ENCODE assay signal across 16 cellular contexts in the genomic region with DNA sequence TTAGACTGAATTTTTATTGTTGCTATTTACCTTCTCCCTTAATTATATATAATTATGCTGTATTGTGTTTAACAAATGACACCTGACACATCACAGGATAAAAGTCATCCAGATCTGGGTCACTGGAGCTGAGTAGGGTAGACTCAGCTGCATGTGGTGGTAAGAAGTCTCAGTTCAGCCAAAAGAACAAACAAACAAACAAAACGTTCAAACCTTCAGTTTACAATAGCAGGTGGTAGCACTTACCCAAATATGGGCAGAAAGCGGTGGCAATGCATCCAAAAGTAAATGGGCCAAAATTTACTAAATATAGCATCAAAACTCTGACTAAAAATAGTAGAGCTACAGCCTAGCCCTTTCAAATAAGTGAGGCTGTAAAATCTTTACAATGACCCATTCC. TPM values are rescaled to one million over a fixed set of nuclear protein-coding genes. Genes with fewer than 3 reads are reported as not detected.
DNase-seq lines count a peak whose midpoint lies in the region; ATAC-seq and TF ChIP-seq lines count a peak whose summit lies in the region.
"Had no signal": no experiment of that assay in that cellular context is flagged by ENCODE, and none has a peak within 500 bp of the region (broad histone marks: within the 10 kb centered on the region; RNA-seq: fewer than 3 reads in every experiment).

No MANE protein-coding gene starts in this region.

- no peaks in the 10 kb centered on the region for H3K27me3 Mint-ChIP-seq in Calu3 (ENCODE audit: unreplicated experiment)

- no peaks in the 10 kb centered on the region for H3K79me2 ChIP-seq in PC-3 (ENCODE audit: low read length)

- no peak overlapping the region for H3K27ac Mint-ChIP-seq in Calu3 (ENCODE audit: unreplicated experiment)
- H3K27ac Mint-ChIP-seq: natural killer cell had no signal

- H3K4me3 Mint-ChIP-seq in Calu3 (ENCODE audit: low read depth, unreplicated experiment) = no peak overlapping the region
- H3K4me3 Mint-ChIP-seq: natural killer cell had no signal

- H3K9me2 ChIP-seq in PC-3 (replicated peaks; ENCODE audit: low read length) = no peaks in the 10 kb centered on the region

- H3K27me3 ChIP-seq in PC-3 (ENCODE audit: low read length) (peaks cover 9% of the 10 kb centered on the region; the same call in 1 of the 2 replicates), body of pancreas (no peaks in the 10 kb centered on the region)
- H3K27me3 ChIP-seq: gastrocnemius medialis, right lobe of liver had no signal

- peaks cover 11% of the 10 kb centered on the region for H3K4me1 Mint-ChIP-seq in Calu3 (ENCODE audit: low read depth, unreplicated experiment)
- H3K4me1 Mint-ChIP-seq: natural killer cell had no signal

- DNase-seq in PC-3 (peak; percentile 14), T-helper 2 cell (no peak), Calu3 (no peak), body of pancreas (no peak)
- no peak for DNase-seq in stimulated activated naive CD8-positive, alpha-beta T cell treated with anti-CD3 and anti-CD28 coated beads, Interleukin-15, Interleukin-2, amounts not matched to agents 100 U/mL and 50 U/mL, for 24 hours
- DNase-seq: activated T-cell treated with anti-CD3 and anti-CD28 coated beads for 4 hours, aorta, gastrocnemius medialis, kidney, natural killer cell, right lobe of liver had no signal

- 40 to 43% methylated on average over 2 of the region's 2 CpGs for WGBS in body of pancreas, 2 donors

- no peaks in the 10 kb centered on the region for H3K36me3 Mint-ChIP-seq in Calu3 (ENCODE audit: insufficient read depth, unreplicated experiment)

- no peak overlapping the region for H3K9ac ChIP-seq in PC-3 (ENCODE audit: low read length)

- H3K4me2 ChIP-seq in PC-3 (ENCODE audit: low read length) = peak overlapping the region; percentile 15; the same call in 1 of the 2 replicates

- H3K27ac ChIP-seq in HEK293 (ENCODE audit: extremely low read depth, low read depth, low read length) = no peak overlapping the region
- peak overlapping the region; percentile 18 for H3K27ac ChIP-seq in PC-3 (ENCODE audit: low read length)
- no peak overlapping the region for H3K27ac ChIP-seq in body of pancreas
- H3K27ac ChIP-seq: gastrocnemius medialis, right lobe of liver, thoracic aorta had no signal

- BruUV-seq in PC-3 (replicated peaks; lab: Mats Ljungman, UMichigan) (no TSS peak), Calu3 (replicated peaks; lab: Mats Ljungman, UMichigan) (no TSS peak)

- H3K36me3 ChIP-seq in HEK293 (ENCODE audit: control insufficient read depth in 2 of 2, insufficient read depth in 1 of 2, low read length in 2 of 2) (no peaks in the 10 kb centered on the region), PC-3 (ENCODE audit: low read depth, low read length) (no peaks in the 10 kb centered on the region), body of pancreas (replicated peaks in 1 of 2; ENCODE audit: insufficient read depth in 1 of 2, low read depth in 2 of 2) (no peaks in the 10 kb centered on the region)
- H3K36me3 ChIP-seq: gastrocnemius medialis, right lobe of liver, thoracic aorta had no signal

- TF ChIP-seq CTCF in HEK293 (tag by site-specific recombination; IDR thresholded peaks at IDR 0.05) = no peak
- TF ChIP-seq CTCF in PC-3 (conservative IDR thresholded peaks at IDR 0.05; ENCODE audit: low read depth, low read length) = no peak
- TF ChIP-seq CTCF in Calu3 (IDR thresholded peaks at IDR 0.05; ENCODE audit: unreplicated experiment) = no peak
- TF ChIP-seq CTCF in body of pancreas (IDR thresholded peaks at IDR 0.05) = no peak

- no peaks in the 10 kb centered on the region for H3F3A ChIP-seq in PC-3 (ENCODE audit: low read length, unreplicated experiment)

- no peaks in the 10 kb centered on the region for H3K4me1 ChIP-seq in HEK293 (ENCODE audit: control insufficient read depth, insufficient read depth, low read length)
- peaks cover 13% of the 10 kb centered on the region; the same call in 1 of the 2 replicates for H3K4me1 ChIP-seq in PC-3 (ENCODE audit: insufficient read depth, low read length)
- no peaks in the 10 kb centered on the region for H3K4me1 ChIP-seq in body of pancreas
- H3K4me1 ChIP-seq: gastrocnemius medialis, right lobe of liver had no signal

- POLR2A ChIA-PET in HEK293 (lab: Yijun Ruan, JAX) = no interaction called here
- POLR2A ChIA-PET in PC-3 (lab: Charles Lee; ENCODE audit: unreplicated experiment) = no interaction called here

- H4K20me1 ChIP-seq in PC-3 (ENCODE audit: low read length) = no peaks in the 10 kb centered on the region

- H3K4me3 ChIP-seq in HEK293 (ENCODE audit: low read depth, low read length) (no peak overlapping the region), PC-3 (ENCODE audit: low read length) (no peak overlapping the region), body of pancreas (no peak overlapping the region)
- H3K4me3 ChIP-seq: gastrocnemius medialis, K562, right lobe of liver, thoracic aorta had no signal

- peak; percentile 12 for ATAC-seq in GM19328 (IDR thresholded peaks at IDR 0.05; ENCODE audit: unreplicated experiment)
- peak; percentile 24 for ATAC-seq in HG03280 (IDR thresholded peaks at IDR 0.05; ENCODE audit: unreplicated experiment)
- no peak; the same call in 1 of the 2 replicates for ATAC-seq in PC-3
- ATAC-seq in stimulated activated naive CD8-positive, alpha-beta T cell treated with anti-CD3 and anti-CD28 coated beads, Interleukin-15, Interleukin-2, amounts not matched to agents 100 U/mL and 50 U/mL, for 24 hours = no peak
- ATAC-seq in body of pancreas = no peak
- ATAC-seq: gastrocnemius medialis, K562, natural killer cell, right lobe of liver had no signal

- CTCF ChIA-PET in HEK293 (lab: Yijun Ruan, JAX) = no interaction called here
- CTCF ChIA-PET in PC-3 (lab: Charles Lee) = no interaction called here
- CTCF ChIA-PET in Calu3 (lab: Charles Lee) = no interaction called here

- H2AFZ ChIP-seq in PC-3 (ENCODE audit: low read length) = no peak overlapping the region

- no peak for TF ChIP-seq POLR2A in body of pancreas (IDR thresholded peaks at IDR 0.05)

- H3K9me3 ChIP-seq in HEK293 (ENCODE audit: control insufficient read depth, insufficient read depth, low read depth, low read length) = no peaks in the 10 kb centered on the region
- 0 out of 2 replicates have a peak, but pooled peaks cover 7% of the 10 kb centered on the region for H3K9me3 ChIP-seq in PC-3 (ENCODE audit: low read length)
- no peaks in the 10 kb centered on the region for H3K9me3 ChIP-seq in body of pancreas
- H3K9me3 ChIP-seq: gastrocnemius medialis, right lobe of liver, thoracic aorta had no signal

- H3K9me3 Mint-ChIP-seq in Calu3 (ENCODE audit: low read depth, unreplicated experiment) = peaks cover 5% of the 10 kb centered on the region

- intact Hi-C loops in PC-3 (cut with micrococcal nuclease) = no loop called here
- intact Hi-C loops in Calu3 (cut with micrococcal nuclease; ENCODE audit: unreplicated experiment) = no loop called here
- intact Hi-C loops in body of pancreas (cut with DNase I) = no loop called here

TF ChIP-seq in HEK293, 187 proteins besides CTCF, POLR2A, EP300 and RAD21:
- TF ChIP-seq, protein P1, sequence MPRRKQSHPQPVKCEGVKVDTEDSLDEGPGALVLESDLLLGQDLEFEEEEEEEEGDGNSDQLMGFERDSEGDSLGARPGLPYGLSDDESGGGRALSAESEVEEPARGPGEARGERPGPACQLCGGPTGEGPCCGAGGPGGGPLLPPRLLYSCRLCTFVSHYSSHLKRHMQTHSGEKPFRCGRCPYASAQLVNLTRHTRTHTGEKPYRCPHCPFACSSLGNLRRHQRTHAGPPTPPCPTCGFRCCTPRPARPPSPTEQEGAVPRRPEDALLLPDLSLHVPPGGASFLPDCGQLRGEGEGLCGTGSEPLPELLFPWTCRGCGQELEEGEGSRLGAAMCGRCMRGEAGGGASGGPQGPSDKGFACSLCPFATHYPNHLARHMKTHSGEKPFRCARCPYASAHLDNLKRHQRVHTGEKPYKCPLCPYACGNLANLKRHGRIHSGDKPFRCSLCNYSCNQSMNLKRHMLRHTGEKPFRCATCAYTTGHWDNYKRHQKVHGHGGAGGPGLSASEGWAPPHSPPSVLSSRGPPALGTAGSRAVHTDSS (tag by site-specific recombination; IDR thresholded peaks at IDR 0.05) = no peak
- 0 out of 2 replicates have a peak, but pooled peaks have one; percentile 21 for TF ChIP-seq SP7 (tag by site-specific recombination; IDR thresholded peaks at IDR 0.05)

RNA-seq across cellular contexts. Expression of a gene that starts 42.2 kb away (rescaled TPM):
- 542 and 563 TPM in 2 replicates for total RNA-seq in PC-3 (2014; rRNA removed)
- total RNA-seq in Calu3 (2022) = 111 and 112 TPM in 2 replicates
- total RNA-seq in body of pancreas = 1 to 10 TPM; 2.9 to 4.6 TPM

Comparison
In these comparisons a context has a peak if more than half of its experiments do, and no peak if none do; other contexts are left out.
1. ATAC-seq: peak in GM19328 (single experiment) and HG03280 (single experiment); none in PC-3 (single experiment), stimulated activated naive CD8-positive, alpha-beta T cell treated with anti-CD3 and anti-CD28 coated beads, Interleukin-15, Interleukin-2, amounts not matched to agents 100 U/mL and 50 U/mL, for 24 hours (single experiment) and body of pancreas (single experiment).
2. RNA of a gene that starts 42.2 kb away (total RNA-seq): 542 to 563 TPM in PC-3 and 111 to 112 TPM in Calu3; 2.9 to 4.6 TPM in body of pancreas; every median in the first group is over 10 times any median in the second.